In genomic region chr1:65434760-65435159, GRCh38 we compare ENCODE assay signal across 1 cellular context.
TF ChIP-seq lines count a peak whose summit lies in the region.

No MANE protein-coding gene starts in this region.

TF ChIP-seq in GM23338, 12 proteins besides CTCF, POLR2A, EP300 and RAD21 (continued from another document):
- TF ChIP-seq REST (IDR thresholded peaks at IDR 0.05; ENCODE audit: unreplicated experiment), result no peak
- TF ChIP-seq EZH2phosphoT487 (IDR thresholded peaks at IDR 0.05; ENCODE audit: unreplicated experiment), result no peak
- TF ChIP-seq CREB1 (CRISPR knock-in tag; IDR thresholded peaks at IDR 0.05; ENCODE audit: low read depth), result no peak
- no peak for TF ChIP-seq ZNF331 (CRISPR knock-in tag; IDR thresholded peaks at IDR 0.05; ENCODE audit: low read depth)
- TF ChIP-seq EZH2 (IDR thresholded peaks at IDR 0.05; ENCODE audit: low read depth, unreplicated experiment), result no peak
- no peak for TF ChIP-seq ZNF462 (CRISPR knock-in tag; IDR thresholded peaks at IDR 0.05)
